ENCODE assay signal across 16 cellular contexts in the genomic region with DNA sequence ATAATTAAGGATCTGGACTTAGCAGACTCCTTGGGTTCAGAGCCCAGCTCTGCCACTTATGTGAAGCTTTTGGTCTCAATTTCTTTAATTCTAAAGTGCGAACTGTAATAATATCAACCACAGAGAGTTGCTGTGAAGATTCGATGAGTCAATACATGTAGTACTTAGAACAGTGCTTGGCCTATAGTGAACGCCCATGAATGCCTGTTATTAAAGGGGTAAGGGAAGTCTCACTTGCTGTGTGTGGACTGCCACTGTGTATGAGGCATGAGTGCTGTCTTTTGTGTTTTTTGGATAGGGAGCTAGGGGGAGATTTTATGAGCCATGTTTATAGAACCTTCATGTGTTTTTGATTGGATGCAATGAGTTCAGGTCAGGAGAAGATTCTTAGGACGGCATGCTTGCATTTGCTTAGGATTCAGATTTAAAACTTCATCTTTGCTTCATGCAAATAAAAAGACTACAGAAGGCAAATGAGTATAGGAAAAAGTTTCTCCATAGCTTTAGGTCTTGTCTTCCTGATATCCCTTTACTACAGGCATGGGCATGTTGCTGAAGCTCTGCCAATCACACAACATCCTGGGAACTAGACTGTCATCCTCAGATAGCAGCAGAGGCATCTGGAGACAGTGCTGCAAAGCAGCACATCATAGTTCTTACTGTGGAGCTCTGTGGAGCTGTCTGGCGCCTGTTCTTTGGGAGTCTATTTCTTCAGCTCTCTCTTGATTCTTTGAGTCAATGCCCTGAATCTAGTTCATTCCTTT.
"Had no signal": no experiment of that assay in that cellular context is flagged by ENCODE, and none has a peak within 500 bp of the region (broad histone marks: within the 10 kb centered on the region; RNA-seq: fewer than 3 reads in every experiment).

No MANE protein-coding gene starts in this region.

- H3K9ac ChIP-seq: neural progenitor cell had no signal

- H2AFZ ChIP-seq: neural progenitor cell had no signal

- H3K36me3 ChIP-seq: heart left ventricle, neural progenitor cell, pancreas had no signal

- FAIRE-seq: frontal cortex, pancreas, TTC549 had no signal

- H3K4me2 ChIP-seq: neural progenitor cell had no signal

- H3K36me3 Mint-ChIP-seq: activated naive CD8-positive, alpha-beta T cell treated with anti-CD3 and anti-CD28 coated beads for 36 hours; mesothelial cell of epicardium; neural progenitor cell had no signal

- H3K27ac Mint-ChIP-seq: activated naive CD8-positive, alpha-beta T cell treated with anti-CD3 and anti-CD28 coated beads for 36 hours; activated T-cell treated with anti-CD3 and anti-CD28 coated beads, Interleukin-2, amount 50 U/mL, for 72 hours; mesothelial cell of epicardium; neural progenitor cell; stimulated activated naive CD8-positive, alpha-beta T cell treated with anti-CD3 and anti-CD28 coated beads, Interleukin-15, Interleukin-2, amounts not matched to agents 100 ng/mL and 50 ng/mL, for 24 hours had no signal

- H3K4me3 Mint-ChIP-seq: activated naive CD8-positive, alpha-beta T cell treated with anti-CD3 and anti-CD28 coated beads for 36 hours; activated T-cell treated with anti-CD3 and anti-CD28 coated beads, Interleukin-2, amount 50 U/mL, for 72 hours; mesothelial cell of epicardium; neural progenitor cell; stimulated activated naive CD8-positive, alpha-beta T cell treated with anti-CD3 and anti-CD28 coated beads, Interleukin-15, Interleukin-2, amounts not matched to agents 100 ng/mL and 50 ng/mL, for 24 hours had no signal

- H3K4me1 ChIP-seq: heart left ventricle, testis had no signal

- H3K4me3 ChIP-seq: heart left ventricle, neural progenitor cell, pancreas, testis had no signal

- H3K9me3 Mint-ChIP-seq: activated naive CD8-positive, alpha-beta T cell treated with anti-CD3 and anti-CD28 coated beads for 36 hours; activated T-cell treated with anti-CD3 and anti-CD28 coated beads, Interleukin-2, amount 50 U/mL, for 72 hours; mesothelial cell of epicardium; neural progenitor cell; stimulated activated naive CD8-positive, alpha-beta T cell treated with anti-CD3 and anti-CD28 coated beads, Interleukin-15, Interleukin-2, amounts not matched to agents 100 ng/mL and 50 ng/mL, for 24 hours had no signal

- H3K27ac ChIP-seq: heart left ventricle, neural progenitor cell, testis had no signal

- ATAC-seq: activated T-cell treated with anti-CD3 and anti-CD28 coated beads, Interleukin-2, amount 50 U/mL, for 72 hours; heart left ventricle; left ventricle myocardium superior had no signal

- H3K27me3 ChIP-seq: heart left ventricle, neural progenitor cell, pancreas, testis had no signal

- H3K9me3 ChIP-seq: heart left ventricle, pancreas, testis had no signal

- DNase-seq: activated CD4-positive, alpha-beta T cell treated with anti-CD3 and anti-CD28 coated beads, Interleukin-2, amount 50 U/mL, for 4 hours; activated gamma-delta T cell treated with Interleukin-2 at 50 U/mL for 16 hours; activated naive CD8-positive, alpha-beta T cell treated with anti-CD3 and anti-CD28 coated beads for 36 hours; activated T-cell treated with anti-CD3 and anti-CD28 coated beads, Interleukin-2, amount 50 U/mL, for 72 hours; heart left ventricle; islet precursor cell; left ventricle myocardium superior; pancreas; stimulated activated CD4-positive, alpha-beta T cell treated with anti-CD3 and anti-CD28 coated beads, Interleukin-2, amount 100 ng/mL, for 48 hours; T-helper 2 cell; testis had no signal

- H3K27me3 Mint-ChIP-seq: activated naive CD8-positive, alpha-beta T cell treated with anti-CD3 and anti-CD28 coated beads for 36 hours had no signal

- H3K4me1 Mint-ChIP-seq: mesothelial cell of epicardium had no signal
